1 cellular context compared by ENCODE assay signal in genomic region chr5:146203011-146203871, GRCh38.
A peak's percentile ranks its signal among the peaks of the same experiment; 100 is the strongest.
TF ChIP-seq lines count a peak whose summit lies in the region.

A gene with protein sequence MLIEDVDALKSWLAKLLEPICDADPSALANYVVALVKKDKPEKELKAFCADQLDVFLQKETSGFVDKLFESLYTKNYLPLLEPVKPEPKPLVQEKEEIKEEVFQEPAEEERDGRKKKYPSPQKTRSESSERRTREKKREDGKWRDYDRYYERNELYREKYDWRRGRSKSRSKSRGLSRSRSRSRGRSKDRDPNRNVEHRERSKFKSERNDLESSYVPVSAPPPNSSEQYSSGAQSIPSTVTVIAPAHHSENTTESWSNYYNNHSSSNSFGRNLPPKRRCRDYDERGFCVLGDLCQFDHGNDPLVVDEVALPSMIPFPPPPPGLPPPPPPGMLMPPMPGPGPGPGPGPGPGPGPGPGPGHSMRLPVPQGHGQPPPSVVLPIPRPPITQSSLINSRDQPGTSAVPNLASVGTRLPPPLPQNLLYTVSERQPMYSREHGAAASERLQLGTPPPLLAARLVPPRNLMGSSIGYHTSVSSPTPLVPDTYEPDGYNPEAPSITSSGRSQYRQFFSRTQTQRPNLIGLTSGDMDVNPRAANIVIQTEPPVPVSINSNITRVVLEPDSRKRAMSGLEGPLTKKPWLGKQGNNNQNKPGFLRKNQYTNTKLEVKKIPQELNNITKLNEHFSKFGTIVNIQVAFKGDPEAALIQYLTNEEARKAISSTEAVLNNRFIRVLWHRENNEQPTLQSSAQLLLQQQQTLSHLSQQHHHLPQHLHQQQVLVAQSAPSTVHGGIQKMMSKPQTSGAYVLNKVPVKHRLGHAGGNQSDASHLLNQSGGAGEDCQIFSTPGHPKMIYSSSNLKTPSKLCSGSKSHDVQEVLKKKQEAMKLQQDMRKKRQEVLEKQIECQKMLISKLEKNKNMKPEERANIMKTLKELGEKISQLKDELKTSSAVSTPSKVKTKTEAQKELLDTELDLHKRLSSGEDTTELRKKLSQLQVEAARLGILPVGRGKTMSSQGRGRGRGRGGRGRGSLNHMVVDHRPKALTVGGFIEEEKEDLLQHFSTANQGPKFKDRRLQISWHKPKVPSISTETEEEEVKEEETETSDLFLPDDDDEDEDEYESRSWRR (plus strand): TSS chr5:146203605. CDS start chr5:146203766, 161 bp downstream.

TF ChIP-seq in HEK293, 187 proteins besides CTCF, POLR2A, EP300 and RAD21 (continued from another document and continues in another):
- TF ChIP-seq SP2 (tag by site-specific recombination; IDR thresholded peaks at IDR 0.05) = peak; percentile 97
- no peak for TF ChIP-seq ZNF830 (tag by site-specific recombination; IDR thresholded peaks at IDR 0.05; ENCODE audit: low read depth)
- TF ChIP-seq, protein P1, sequence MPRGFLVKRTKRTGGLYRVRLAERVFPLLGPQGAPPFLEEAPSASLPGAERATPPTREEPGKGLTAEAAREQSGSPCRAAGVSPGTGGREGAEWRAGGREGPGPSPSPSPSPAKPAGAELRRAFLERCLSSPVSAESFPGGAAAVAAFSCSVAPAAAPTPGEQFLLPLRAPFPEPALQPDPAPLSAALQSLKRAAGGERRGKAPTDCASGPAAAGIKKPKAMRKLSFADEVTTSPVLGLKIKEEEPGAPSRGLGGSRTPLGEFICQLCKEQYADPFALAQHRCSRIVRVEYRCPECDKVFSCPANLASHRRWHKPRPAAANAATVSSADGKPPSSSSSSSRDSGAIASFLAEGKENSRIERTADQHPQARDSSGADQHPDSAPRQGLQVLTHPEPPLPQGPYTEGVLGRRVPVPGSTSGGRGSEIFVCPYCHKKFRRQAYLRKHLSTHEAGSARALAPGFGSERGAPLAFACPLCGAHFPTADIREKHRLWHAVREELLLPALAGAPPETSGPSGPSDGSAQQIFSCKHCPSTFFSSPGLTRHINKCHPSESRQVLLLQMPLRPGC (tag by site-specific recombination; IDR thresholded peaks at IDR 0.05) = no peak; the same call in 1 of the 2 replicates
- peak; percentile 96 for TF ChIP-seq KLF10 (tag by site-specific recombination; IDR thresholded peaks at IDR 0.05)
- TF ChIP-seq ZNF473 (tag by site-specific recombination; IDR thresholded peaks at IDR 0.05) = no peak
- TF ChIP-seq ZNF394 (tag by site-specific recombination; IDR thresholded peaks at IDR 0.05; ENCODE audit: borderline replicate concordance) = no peak
- TF ChIP-seq ZNF513 (tag by site-specific recombination; IDR thresholded peaks at IDR 0.05) = no peak
- no peak; the same call in 1 of the 2 replicates for TF ChIP-seq ZNF654 (tag by site-specific recombination; IDR thresholded peaks at IDR 0.05; ENCODE audit: low read depth)
- no peak for TF ChIP-seq ZNF214 (tag by site-specific recombination; IDR thresholded peaks at IDR 0.05; ENCODE audit: borderline replicate concordance)
- no peak for TF ChIP-seq ZNF549 (tag by site-specific recombination; IDR thresholded peaks at IDR 0.05)
- TF ChIP-seq ZNF76 (tag by site-specific recombination; IDR thresholded peaks at IDR 0.05; ENCODE audit: borderline replicate concordance, low read depth) = peak; percentile 72; the same call in 1 of the 2 replicates
- TF ChIP-seq ZNF530 (tag by site-specific recombination; IDR thresholded peaks at IDR 0.05; ENCODE audit: low read depth) = no peak
- no peak for TF ChIP-seq ZNF132 (tag by site-specific recombination; IDR thresholded peaks at IDR 0.05; ENCODE audit: borderline replicate concordance)
- TF ChIP-seq ZNF10 (tag by site-specific recombination; IDR thresholded peaks at IDR 0.05) = peak; percentile 16; the same call in 1 of the 2 replicates
- TF ChIP-seq ZBTB44 (tag by site-specific recombination; IDR thresholded peaks at IDR 0.05) = peak; percentile 91
- TF ChIP-seq ZNF747 (tag by site-specific recombination; IDR thresholded peaks at IDR 0.05) = no peak
- TF ChIP-seq, protein P2, sequence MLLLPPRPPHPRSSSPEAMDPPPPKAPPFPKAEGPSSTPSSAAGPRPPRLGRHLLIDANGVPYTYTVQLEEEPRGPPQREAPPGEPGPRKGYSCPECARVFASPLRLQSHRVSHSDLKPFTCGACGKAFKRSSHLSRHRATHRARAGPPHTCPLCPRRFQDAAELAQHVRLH (tag by site-specific recombination; IDR thresholded peaks at IDR 0.05) = no peak; the same call in 1 of the 2 replicates
- no peak; the same call in 1 of the 2 replicates for TF ChIP-seq YY1 (tag by site-specific recombination; IDR thresholded peaks at IDR 0.05)
- TF ChIP-seq KLF16 (tag by site-specific recombination; IDR thresholded peaks at IDR 0.05) = peak; percentile 40; the same call in 1 of the 2 replicates
- no peak for TF ChIP-seq ZNF785 (tag by site-specific recombination; IDR thresholded peaks at IDR 0.05)
- TF ChIP-seq ZNF114 (tag by site-specific recombination; IDR thresholded peaks at IDR 0.05) = no peak
- TF ChIP-seq HOXA7 (CRISPR knock-in tag; IDR thresholded peaks at IDR 0.05; ENCODE audit: borderline replicate concordance) = no peak
- TF ChIP-seq ZBTB26 (tag by site-specific recombination; optimal IDR thresholded peaks at IDR 0.05) = no peak
- no peak for TF ChIP-seq ZNF423 (tag by site-specific recombination; IDR thresholded peaks at IDR 0.05)
- TF ChIP-seq, protein P3, sequence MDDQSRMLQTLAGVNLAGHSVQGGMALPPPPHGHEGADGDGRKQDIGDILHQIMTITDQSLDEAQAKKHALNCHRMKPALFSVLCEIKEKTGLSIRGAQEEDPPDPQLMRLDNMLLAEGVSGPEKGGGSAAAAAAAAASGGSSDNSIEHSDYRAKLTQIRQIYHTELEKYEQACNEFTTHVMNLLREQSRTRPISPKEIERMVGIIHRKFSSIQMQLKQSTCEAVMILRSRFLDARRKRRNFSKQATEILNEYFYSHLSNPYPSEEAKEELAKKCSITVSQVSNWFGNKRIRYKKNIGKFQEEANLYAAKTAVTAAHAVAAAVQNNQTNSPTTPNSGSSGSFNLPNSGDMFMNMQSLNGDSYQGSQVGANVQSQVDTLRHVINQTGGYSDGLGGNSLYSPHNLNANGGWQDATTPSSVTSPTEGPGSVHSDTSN (CRISPR knock-in tag; IDR thresholded peaks at IDR 0.05) = peak; percentile 97
- TF ChIP-seq ZNF341 (tag by site-specific recombination; IDR thresholded peaks at IDR 0.05; ENCODE audit: low read depth) = peak; percentile 67
- TF ChIP-seq HOXC10 (CRISPR knock-in tag; IDR thresholded peaks at IDR 0.05) = no peak
- no peak for TF ChIP-seq ZNF175 (tag by site-specific recombination; IDR thresholded peaks at IDR 0.05)
- TF ChIP-seq, protein P4, sequence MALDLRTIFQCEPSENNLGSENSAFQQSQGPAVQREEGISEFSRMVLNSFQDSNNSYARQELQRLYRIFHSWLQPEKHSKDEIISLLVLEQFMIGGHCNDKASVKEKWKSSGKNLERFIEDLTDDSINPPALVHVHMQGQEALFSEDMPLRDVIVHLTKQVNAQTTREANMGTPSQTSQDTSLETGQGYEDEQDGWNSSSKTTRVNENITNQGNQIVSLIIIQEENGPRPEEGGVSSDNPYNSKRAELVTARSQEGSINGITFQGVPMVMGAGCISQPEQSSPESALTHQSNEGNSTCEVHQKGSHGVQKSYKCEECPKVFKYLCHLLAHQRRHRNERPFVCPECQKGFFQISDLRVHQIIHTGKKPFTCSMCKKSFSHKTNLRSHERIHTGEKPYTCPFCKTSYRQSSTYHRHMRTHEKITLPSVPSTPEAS (tag by site-specific recombination; IDR thresholded peaks at IDR 0.05) = 0 out of 2 replicates have a peak, but pooled peaks have one; percentile 36
- TF ChIP-seq, protein P5, sequence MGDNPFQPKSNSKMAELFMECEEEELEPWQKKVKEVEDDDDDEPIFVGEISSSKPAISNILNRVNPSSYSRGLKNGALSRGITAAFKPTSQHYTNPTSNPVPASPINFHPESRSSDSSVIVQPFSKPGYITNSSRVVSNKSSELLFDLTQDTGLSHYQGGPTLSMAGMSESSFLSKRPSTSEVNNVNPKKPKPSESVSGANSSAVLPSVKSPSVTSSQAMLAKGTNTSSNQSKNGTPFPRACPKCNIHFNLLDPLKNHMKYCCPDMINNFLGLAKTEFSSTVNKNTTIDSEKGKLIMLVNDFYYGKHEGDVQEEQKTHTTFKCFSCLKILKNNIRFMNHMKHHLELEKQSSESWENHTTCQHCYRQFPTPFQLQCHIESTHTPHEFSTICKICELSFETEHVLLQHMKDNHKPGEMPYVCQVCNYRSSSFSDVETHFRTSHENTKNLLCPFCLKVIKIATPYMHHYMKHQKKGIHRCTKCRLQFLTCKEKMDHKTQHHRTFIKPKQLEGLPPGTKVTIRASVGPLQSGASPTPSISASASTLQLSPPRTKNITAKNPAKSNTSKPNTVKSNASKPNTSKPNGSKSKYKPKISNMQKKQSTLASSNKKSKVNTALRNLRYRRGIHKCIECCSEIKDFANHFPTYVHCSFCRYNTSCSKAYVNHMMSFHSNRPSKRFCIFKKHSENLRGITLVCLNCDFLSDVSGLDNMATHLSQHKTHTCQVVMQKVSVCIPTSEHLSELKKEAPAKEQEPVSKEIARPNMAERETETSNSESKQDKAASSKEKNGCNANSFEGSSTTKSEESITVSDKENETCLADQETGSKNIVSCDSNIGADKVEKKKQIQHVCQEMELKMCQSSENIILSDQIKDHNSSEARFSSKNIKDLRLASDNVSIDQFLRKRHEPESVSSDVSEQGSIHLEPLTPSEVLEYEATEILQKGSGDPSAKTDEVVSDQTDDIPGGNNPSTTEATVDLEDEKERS (tag by site-specific recombination; IDR thresholded peaks at IDR 0.05) = no peak
- TF ChIP-seq ZNF202 (tag by site-specific recombination; IDR thresholded peaks at IDR 0.05; ENCODE audit: borderline replicate concordance) = no peak
- no peak for TF ChIP-seq MEIS1 (CRISPR knock-in tag; IDR thresholded peaks at IDR 0.05; ENCODE audit: borderline replicate concordance)
- TF ChIP-seq ZNF585B (tag by site-specific recombination; IDR thresholded peaks at IDR 0.05) = no peak
- TF ChIP-seq GLI2 (tag by site-specific recombination; IDR thresholded peaks at IDR 0.05; ENCODE audit: borderline replicate concordance, low read depth) = no peak
- no peak for TF ChIP-seq WT1 (tag by site-specific recombination; IDR thresholded peaks at IDR 0.05)
- no peak for TF ChIP-seq ZNF133 (tag by site-specific recombination; IDR thresholded peaks at IDR 0.05)
- TF ChIP-seq, protein P6, sequence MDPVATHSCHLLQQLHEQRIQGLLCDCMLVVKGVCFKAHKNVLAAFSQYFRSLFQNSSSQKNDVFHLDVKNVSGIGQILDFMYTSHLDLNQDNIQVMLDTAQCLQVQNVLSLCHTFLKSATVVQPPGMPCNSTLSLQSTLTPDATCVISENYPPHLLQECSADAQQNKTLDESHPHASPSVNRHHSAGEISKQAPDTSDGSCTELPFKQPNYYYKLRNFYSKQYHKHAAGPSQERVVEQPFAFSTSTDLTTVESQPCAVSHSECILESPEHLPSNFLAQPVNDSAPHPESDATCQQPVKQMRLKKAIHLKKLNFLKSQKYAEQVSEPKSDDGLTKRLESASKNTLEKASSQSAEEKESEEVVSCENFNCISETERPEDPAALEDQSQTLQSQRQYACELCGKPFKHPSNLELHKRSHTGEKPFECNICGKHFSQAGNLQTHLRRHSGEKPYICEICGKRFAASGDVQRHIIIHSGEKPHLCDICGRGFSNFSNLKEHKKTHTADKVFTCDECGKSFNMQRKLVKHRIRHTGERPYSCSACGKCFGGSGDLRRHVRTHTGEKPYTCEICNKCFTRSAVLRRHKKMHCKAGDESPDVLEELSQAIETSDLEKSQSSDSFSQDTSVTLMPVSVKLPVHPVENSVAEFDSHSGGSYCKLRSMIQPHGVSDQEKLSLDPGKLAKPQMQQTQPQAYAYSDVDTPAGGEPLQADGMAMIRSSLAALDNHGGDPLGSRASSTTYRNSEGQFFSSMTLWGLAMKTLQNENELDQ (tag by site-specific recombination; IDR thresholded peaks at IDR 0.05; ENCODE audit: low read depth) = no peak
- TF ChIP-seq KLF17 (tag by site-specific recombination; IDR thresholded peaks at IDR 0.05) = no peak
- TF ChIP-seq ZNF2 (tag by site-specific recombination; IDR thresholded peaks at IDR 0.05) = peak; percentile 70; the same call in 1 of the 2 replicates
- no peak for TF ChIP-seq ZNF155 (tag by site-specific recombination; IDR thresholded peaks at IDR 0.05)
- no peak for TF ChIP-seq SCRT1 (tag by site-specific recombination; IDR thresholded peaks at IDR 0.05; ENCODE audit: borderline replicate concordance)
- TF ChIP-seq ZNF707 (tag by site-specific recombination; IDR thresholded peaks at IDR 0.05) = no peak
- TF ChIP-seq GLI4 (tag by site-specific recombination; IDR thresholded peaks at IDR 0.05) = no peak
- peak; percentile 83; the same call in 1 of the 2 replicates for TF ChIP-seq ZNF501 (tag by site-specific recombination; IDR thresholded peaks at IDR 0.05)
- TF ChIP-seq ZNF121 (tag by site-specific recombination; IDR thresholded peaks at IDR 0.05) = no peak
